Comparison of ENCODE assay signal across 11 cellular contexts in genomic region chr6:147950623-147950987, GRCh38.
A peak's percentile ranks its signal among the peaks of the same experiment; 100 is the strongest.
DNase-seq lines count a peak whose midpoint lies in the region; ATAC-seq and TF ChIP-seq lines count a peak whose summit lies in the region.
"Had no signal": no experiment of that assay in that cellular context is flagged by ENCODE, and none has a peak within 500 bp of the region (broad histone marks: within the 10 kb centered on the region; RNA-seq: fewer than 3 reads in every experiment).

No MANE protein-coding gene starts in this region.

- H3K36me3 ChIP-seq in Loucy (ENCODE audit: insufficient read depth, low read length) (no peaks in the 10 kb centered on the region), right lobe of liver (no peaks in the 10 kb centered on the region)

- no peak overlapping the region for H3K9ac ChIP-seq in Loucy (ENCODE audit: low read depth, low read length, poor library complexity, severe bottlenecking)

- no peaks in the 10 kb centered on the region for H3F3A ChIP-seq in Loucy (ENCODE audit: low read depth)

- peak in 3 of 4 donors; percentile 16 to 36 (median 19) for ATAC-seq in right lobe of liver
- ATAC-seq in HG03280 (IDR thresholded peaks at IDR 0.05; ENCODE audit: unreplicated experiment): no peak

- no peak for TF ChIP-seq CTCF in Loucy (conservative IDR thresholded peaks at IDR 0.05; ENCODE audit: low read length)
- no peak for TF ChIP-seq CTCF in coronary artery (IDR thresholded peaks at IDR 0.05)
- no peak for TF ChIP-seq CTCF in right lobe of liver (IDR thresholded peaks at IDR 0.05)

- H3K4me1 ChIP-seq in Loucy (ENCODE audit: insufficient read depth, low read length, poor library complexity, severe bottlenecking): peaks cover 8% of the 10 kb centered on the region
- no peaks in the 10 kb centered on the region for H3K4me1 ChIP-seq in right lobe of liver

- H3K79me2 ChIP-seq in Loucy (ENCODE audit: insufficient read depth, low read length): no peaks in the 10 kb centered on the region

- peak overlapping the region in 1 of 2 donors; percentile 65 for H3K27ac ChIP-seq in coronary artery
- no peak overlapping the region for H3K27ac ChIP-seq in right lobe of liver

- no peaks in the 10 kb centered on the region for H3K9me3 ChIP-seq in Loucy (ENCODE audit: insufficient read depth, low read depth, low read length)
- no peaks in the 10 kb centered on the region for H3K9me3 ChIP-seq in right lobe of liver

- H2AFZ ChIP-seq in Loucy (ENCODE audit: low read length): peak overlapping the region; percentile 54; the same call in 1 of the 2 replicates

- intact Hi-C loops in right lobe of liver (cut with DNase I): no loop called here
- intact Hi-C loops in posterior vena cava (cut with DNase I): no loop called here

- no peak overlapping the region for H3K4me2 ChIP-seq in Loucy (ENCODE audit: low read depth, low read length, poor library complexity, severe bottlenecking)

- H3K4me3 ChIP-seq in Loucy (ENCODE audit: low read length, poor library complexity, severe bottlenecking) (no peak overlapping the region), coronary artery (peak overlapping the region; percentile 46), right lobe of liver (no peak overlapping the region)

- DNase-seq in coronary artery (ENCODE audit: low spot score): no peak
- no peak for DNase-seq in right lobe of liver
- peak; percentile 23 for DNase-seq in smooth muscle cell of the brain vasculature (ENCODE audit: low read depth, low spot score)
- DNase-seq in posterior vena cava (ENCODE audit: low spot score): no peak
- DNase-seq in T-helper 1 cell: no peak
- no peak for DNase-seq in NCI-H510A treated with DMSO at 0.1 percent for 48 hours (lab: John Stamatoyannopoulos, UW)
- DNase-seq: activated naive CD8-positive, alpha-beta T cell treated with anti-CD3 and anti-CD28 coated beads for 36 hours; effector memory CD4-positive, alpha-beta T cell; NCI-H2171 treated with DMSO at 0.1 percent for 48 hours had no signal

- H4K20me1 ChIP-seq in Loucy (ENCODE audit: insufficient read depth, low read length, poor library complexity, severe bottlenecking): no peaks in the 10 kb centered on the region

- no peak for TF ChIP-seq POLR2A in right lobe of liver (IDR thresholded peaks at IDR 0.05)

- H3K27me3 ChIP-seq in Loucy (ENCODE audit: insufficient read depth, low read length, poor library complexity, severe bottlenecking) (no peaks in the 10 kb centered on the region), right lobe of liver (no peaks in the 10 kb centered on the region)

- 43% methylated on average over 5 of the region's 5 CpGs for WGBS in right lobe of liver (ENCODE audit: insufficient coverage, low coverage, low lambda C conversion rate, missing lambda C conversion rate)

- no peaks in the 10 kb centered on the region for H3K9me2 ChIP-seq in Loucy (replicated peaks; ENCODE audit: low read depth, low read length)
